Comparison of ENCODE assay signal across 23 cellular contexts in the genomic region with DNA sequence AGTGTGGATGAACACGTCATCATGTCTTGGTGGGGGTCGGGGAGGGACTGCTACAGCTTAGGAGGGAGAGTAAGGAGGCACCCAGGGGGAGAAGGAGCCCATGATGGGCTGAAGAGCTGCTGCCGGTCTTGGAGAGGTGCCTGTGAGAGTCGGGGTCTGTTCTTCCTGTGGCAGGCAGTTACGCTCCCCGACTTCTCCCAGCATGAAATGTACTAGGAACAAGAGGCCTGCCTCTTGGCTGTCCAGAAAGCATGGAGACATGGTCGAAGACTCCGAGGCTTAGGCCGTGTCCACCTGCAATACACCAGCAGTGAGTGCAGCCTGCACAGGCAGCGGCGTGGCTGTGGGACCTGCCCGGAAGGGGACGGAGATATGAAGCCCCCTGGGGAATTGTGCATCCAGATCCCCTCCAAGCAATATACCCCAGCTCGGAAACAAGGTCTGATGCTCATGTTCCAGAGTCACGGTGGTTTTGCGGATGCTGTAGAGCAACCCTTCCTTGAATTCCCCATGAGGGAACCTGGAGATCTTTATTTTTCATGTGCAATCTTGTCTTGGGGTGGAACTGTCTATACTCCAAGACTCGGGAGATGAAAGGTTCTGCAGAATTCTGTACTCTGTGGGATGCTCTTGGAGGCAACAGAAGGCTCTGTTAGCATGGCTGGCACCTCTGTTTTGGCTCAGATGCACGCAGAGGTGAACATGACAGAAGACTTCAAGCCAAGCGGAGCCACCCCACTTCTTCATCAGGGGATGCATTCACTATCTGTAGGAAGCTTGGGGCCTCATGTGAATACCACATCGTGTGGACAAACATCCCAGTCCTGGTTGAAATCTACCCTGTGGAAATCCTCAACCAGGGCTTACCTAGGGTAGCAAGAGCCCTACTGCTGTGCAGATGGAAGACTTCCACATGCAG.
"Had no signal": no experiment of that assay in that cellular context is flagged by ENCODE, and none has a peak within 500 bp of the region (broad histone marks: within the 10 kb centered on the region; RNA-seq: fewer than 3 reads in every experiment).

No MANE protein-coding gene starts in this region.

- ATAC-seq: activated CD8-positive, alpha-beta T cell treated with anti-CD3 and anti-CD28 coated beads for 36 hours; activated T-cell treated with anti-CD3 and anti-CD28 coated beads, Interleukin-2, amount 50 U/mL, for 72 hours; Right ventricle myocardium inferior; T-cell had no signal

- H3K27ac ChIP-seq: brain microvascular endothelial cell, cardiac muscle cell, SK-N-MC, VCaP had no signal

- H3K27me3 ChIP-seq: brain microvascular endothelial cell, cardiac muscle cell had no signal

- H3K4me3 ChIP-seq: cardiac muscle cell, SK-N-MC had no signal

- DNase-seq: activated CD4-positive, alpha-beta T cell treated with anti-CD3 and anti-CD28 coated beads, Interleukin-2, amount 10 ng/mL, durations not matched to agents 7 days and 5 days; activated CD4-positive, CD25-positive, alpha-beta regulatory T cell; activated CD8-positive, alpha-beta memory T cell treated with anti-CD3 and anti-CD28 coated beads, Interleukin-2, amount 50 U/mL, for 4 hours; activated CD8-positive, alpha-beta T cell treated with anti-CD3 and anti-CD28 coated beads for 36 hours; activated gamma-delta T cell treated with Interleukin-2 at 50 U/mL for 16 hours; activated naive CD4-positive, alpha-beta T cell treated with anti-CD3 and anti-CD28 coated beads, Interleukin-2, amount 10 ng/mL, durations not matched to agents 7 days and 5 days; activated naive CD8-positive, alpha-beta T cell treated with anti-CD3 and anti-CD28 coated beads for 36 hours; activated T-cell treated with anti-CD3 and anti-CD28 coated beads, Interleukin-2, amount 50 U/mL, for 72 hours; brain microvascular endothelial cell; KG1; NCI-H1092; NCI-H1417; NCI-H1694; NCI-H2029; NCI-H2107; NCI-H2171 treated with DMSO at 0.1 percent for 48 hours; NCI-H226; NCI-H82; T-cell had no signal

- H3K36me3 ChIP-seq: brain microvascular endothelial cell, cardiac muscle cell had no signal
